ENCODE assay signal across 1 cellular context in the genomic region with DNA sequence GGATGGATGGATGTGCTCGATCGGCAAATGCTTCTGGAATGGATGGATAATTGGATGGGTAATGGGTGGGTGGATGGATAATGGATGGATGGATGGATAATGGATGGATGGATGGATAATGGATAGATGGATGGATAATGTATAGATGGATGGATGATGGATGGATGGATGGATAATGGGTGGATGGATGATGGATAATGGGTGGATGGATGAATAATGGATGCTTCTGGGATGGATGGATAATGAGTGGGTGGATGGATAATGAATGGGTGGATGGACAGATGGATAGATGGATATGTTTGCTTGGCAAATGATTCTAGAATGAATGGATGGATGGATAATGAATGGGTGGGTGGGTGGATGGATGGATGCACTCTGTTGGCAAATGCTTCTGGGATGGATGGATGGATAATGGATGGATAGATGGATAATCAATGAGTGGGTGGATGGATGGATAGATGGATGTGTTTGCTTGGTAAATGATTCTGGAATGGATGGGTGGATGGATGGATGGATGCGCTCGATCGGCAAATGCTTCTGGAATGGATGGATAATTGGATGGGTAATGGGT.
TF ChIP-seq lines count a peak whose summit lies in the region.

No MANE protein-coding gene starts in this region.

TF ChIP-seq in GM12878, 131 proteins besides CTCF, POLR2A, EP300 and RAD21:
- TF ChIP-seq TARDBP (IDR thresholded peaks at IDR 0.05; ENCODE audit: borderline replicate concordance) (0 out of 2 replicates have a peak, but pooled peaks have one; percentile 46), HDAC2 (IDR thresholded peaks at IDR 0.05) (no peak), HDGF (IDR thresholded peaks at IDR 0.05) (peak; percentile 69; the same call in 1 of the 2 replicates)
